Comparison of ENCODE assay signal across 13 cellular contexts in genomic region chr12:46452776-46453175, GRCh38.
DNase-seq lines count a peak whose midpoint lies in the region; ATAC-seq and TF ChIP-seq lines count a peak whose summit lies in the region.
"Had no signal": no experiment of that assay in that cellular context is flagged by ENCODE, and none has a peak within 500 bp of the region (broad histone marks: within the 10 kb centered on the region; RNA-seq: fewer than 3 reads in every experiment).

No MANE protein-coding gene starts in this region.

- H3K27ac ChIP-seq in GM23248: peak overlapping the region; percentile 32; the same call in 1 of the 2 replicates
- H3K27ac ChIP-seq in PC-3 (ENCODE audit: low read length): peak overlapping the region; percentile 46
- peak overlapping the region; percentile 94 for H3K27ac ChIP-seq in foreskin keratinocyte
- H3K27ac ChIP-seq in suprapubic skin: peak overlapping the region; percentile 72
- H3K27ac ChIP-seq: BLaER1 had no signal

- H2AFZ ChIP-seq in GM23248 (no peak overlapping the region), PC-3 (ENCODE audit: low read length) (no peak overlapping the region)

- no peak for DNase-seq in GM23248
- no peak for DNase-seq in PC-3
- peak in 1 of 2 donors; percentile 85 for DNase-seq in foreskin keratinocyte
- no peak for DNase-seq in suprapubic skin (ENCODE audit: low spot score in 2 of 2)
- no peak for DNase-seq in RPMI8226
- DNase-seq in SK-N-DZ (ENCODE audit: low spot score): no peak
- DNase-seq: DMS153, H9, KBM-7, NCI-H1092, NCI-H526 treated with DMSO at 0.1 percent for 48 hours had no signal

- H3K36me3 ChIP-seq in GM23248 (ENCODE audit: low read depth) (no peaks in the 10 kb centered on the region), PC-3 (ENCODE audit: low read depth, low read length) (no peaks in the 10 kb centered on the region), suprapubic skin (no peaks in the 10 kb centered on the region)
- H3K36me3 ChIP-seq: BLaER1 had no signal

- TF ChIP-seq POLR2A in suprapubic skin (IDR thresholded peaks at IDR 0.05): no peak

- H3K27me3 ChIP-seq in GM23248 (replicated peaks; ENCODE audit: insufficient read depth): no peaks in the 10 kb centered on the region
- H3K27me3 ChIP-seq in PC-3 (ENCODE audit: low read length): no peaks in the 10 kb centered on the region
- H3K27me3 ChIP-seq in foreskin keratinocyte: no peaks in the 10 kb centered on the region
- H3K27me3 ChIP-seq in suprapubic skin: no peaks in the 10 kb centered on the region
- H3K27me3 ChIP-seq: BLaER1 had no signal

- H3K9ac ChIP-seq in GM23248 (no peak overlapping the region), PC-3 (ENCODE audit: low read length) (no peak overlapping the region)
- H3K9ac ChIP-seq: BLaER1 had no signal

- no peaks in the 10 kb centered on the region for H4K20me1 ChIP-seq in GM23248 (ENCODE audit: insufficient read depth)
- H4K20me1 ChIP-seq in PC-3 (ENCODE audit: low read length): no peaks in the 10 kb centered on the region
- H4K20me1 ChIP-seq: BLaER1 had no signal

- H3K4me1 ChIP-seq in GM23248 (ENCODE audit: insufficient read depth): peaks cover 28% of the 10 kb centered on the region
- peaks cover 66% of the 10 kb centered on the region for H3K4me1 ChIP-seq in PC-3 (ENCODE audit: insufficient read depth, low read length)
- H3K4me1 ChIP-seq in foreskin keratinocyte: peaks cover 61% of the 10 kb centered on the region
- peaks cover 55% of the 10 kb centered on the region for H3K4me1 ChIP-seq in suprapubic skin
- H3K4me1 ChIP-seq: BLaER1 had no signal

- no peak for TF ChIP-seq EP300 in suprapubic skin (IDR thresholded peaks at IDR 0.05)

- in situ Hi-C loops in GM23248 (cut with MboI): no loop called here

- H3K79me2 ChIP-seq in GM23248 (ENCODE audit: insufficient read depth): no peaks in the 10 kb centered on the region
- H3K79me2 ChIP-seq in PC-3 (ENCODE audit: low read length): no peaks in the 10 kb centered on the region

- H3K4me2 ChIP-seq in GM23248 (ENCODE audit: unreplicated experiment): no peak overlapping the region
- H3K4me2 ChIP-seq in PC-3 (ENCODE audit: low read length): no peak overlapping the region
- H3K4me2 ChIP-seq: BLaER1 had no signal

- no peaks in the 10 kb centered on the region for H3K9me3 ChIP-seq in GM23248 (ENCODE audit: low read depth)
- no peaks in the 10 kb centered on the region for H3K9me3 ChIP-seq in PC-3 (ENCODE audit: low read length)
- H3K9me3 ChIP-seq in suprapubic skin: no peaks in the 10 kb centered on the region
- H3K9me3 ChIP-seq: BLaER1 had no signal

- CTCF ChIA-PET in PC-3 (lab: Charles Lee): no interaction called here

- 71% methylated on average over 1 of the region's 1 CpG for WGBS in GM23248 (ENCODE audit: low coverage in 1 of 2, low lambda C conversion rate in 2 of 2, missing lambda C conversion rate in 2 of 2), 2 experiments
- 43% methylated on average over 1 of the region's 1 CpG for WGBS in suprapubic skin

- no peak overlapping the region for H3K4me3 ChIP-seq in GM23248
- no peak overlapping the region for H3K4me3 ChIP-seq in PC-3 (ENCODE audit: low read length)
- H3K4me3 ChIP-seq in suprapubic skin: no peak overlapping the region
- H3K4me3 ChIP-seq: BLaER1 had no signal

- H3F3A ChIP-seq in GM23248 (ENCODE audit: insufficient read depth): peaks cover 11% of the 10 kb centered on the region; the same call in 1 of the 2 replicates
- no peaks in the 10 kb centered on the region for H3F3A ChIP-seq in PC-3 (ENCODE audit: low read length, unreplicated experiment)

- POLR2A ChIA-PET in PC-3 (lab: Charles Lee; ENCODE audit: unreplicated experiment): no interaction called here

- no TSS peak for BruUV-seq in PC-3 (replicated peaks; lab: Mats Ljungman, UMichigan)

- TF ChIP-seq CTCF in PC-3 (conservative IDR thresholded peaks at IDR 0.05; ENCODE audit: low read depth, low read length) (no peak), foreskin keratinocyte (conservative IDR thresholded peaks at IDR 0.05) (no peak), suprapubic skin (IDR thresholded peaks at IDR 0.05) (no peak)

- H3K9me2 ChIP-seq in GM23248 (ENCODE audit: insufficient read depth): no peaks in the 10 kb centered on the region
- no peaks in the 10 kb centered on the region for H3K9me2 ChIP-seq in PC-3 (replicated peaks; ENCODE audit: low read length)

- intact Hi-C loops in PC-3 (cut with micrococcal nuclease): no loop called here

- ATAC-seq in PC-3 (no peak), foreskin keratinocyte (peak; percentile 41), HG02884 (IDR thresholded peaks at IDR 0.05; ENCODE audit: unreplicated experiment) (no peak)

Comparison
In these comparisons a context has a peak if more than half of its experiments do, and no peak if none do; other contexts are left out.
1. H3K27ac ChIP-seq: peak in every context shown above with its lines; median percentile 94 in foreskin keratinocyte; 72 in suprapubic skin; 46 in PC-3; 32 in GM23248.